Comparison of ENCODE assay signal across 2 cellular contexts in the genomic region with DNA sequence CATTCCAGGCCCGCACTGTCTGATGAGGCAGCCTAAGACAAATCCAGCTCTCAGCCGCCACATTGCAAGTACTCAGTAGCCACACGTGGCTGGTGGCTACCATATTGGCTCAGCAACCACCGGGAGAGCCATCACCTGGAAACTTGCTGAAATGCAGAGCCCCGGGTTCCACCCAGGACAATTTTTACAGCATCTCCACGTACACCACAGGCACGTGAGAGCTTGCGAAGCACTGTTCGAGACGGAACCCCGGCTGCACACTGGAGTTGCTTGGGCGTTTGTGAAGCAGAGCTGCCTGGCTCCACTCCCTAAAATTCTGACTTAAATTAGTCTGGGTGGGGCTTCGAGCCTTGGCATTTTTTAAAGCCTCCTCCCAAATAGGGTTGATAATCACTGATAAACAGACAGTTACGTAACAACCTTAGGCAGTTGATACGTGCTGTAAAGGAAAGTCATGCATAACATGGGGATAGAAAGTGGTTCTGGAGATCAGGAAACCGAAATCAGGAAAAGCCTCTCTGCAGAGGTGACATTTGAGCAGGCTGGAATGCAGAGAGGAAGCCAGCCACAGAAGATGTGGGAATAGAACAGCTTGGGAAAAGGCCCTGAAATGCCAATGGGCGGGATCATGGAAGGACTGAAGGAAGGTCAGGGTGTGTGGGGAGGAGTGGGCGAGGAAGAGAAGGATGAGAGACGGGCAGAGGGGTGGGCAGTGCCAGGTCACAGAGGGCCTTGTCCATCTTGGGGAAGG.
A peak's percentile ranks its signal among the peaks of the same experiment; 100 is the strongest.
TF ChIP-seq lines count a peak whose summit lies in the region.

No MANE protein-coding gene starts in this region.

TF ChIP-seq in endothelial cell of umbilical vein, 7 proteins besides CTCF, POLR2A, EP300 and RAD21:
- TF ChIP-seq, protein P1, sequence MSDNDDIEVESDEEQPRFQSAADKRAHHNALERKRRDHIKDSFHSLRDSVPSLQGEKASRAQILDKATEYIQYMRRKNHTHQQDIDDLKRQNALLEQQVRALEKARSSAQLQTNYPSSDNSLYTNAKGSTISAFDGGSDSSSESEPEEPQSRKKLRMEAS (IDR thresholded peaks at IDR 0.05; ENCODE audit: insufficient read depth, insufficient read length): no peak
- TF ChIP-seq EZH2 (IDR thresholded peaks at IDR 0.05; ENCODE audit: borderline replicate concordance, low read depth, low read length, severe bottlenecking): no peak
- TF ChIP-seq POLR2AphosphoS5 (IDR thresholded peaks at IDR 0.05; ENCODE audit: insufficient read depth, low read depth, low read length): no peak
- TF ChIP-seq GATA2 (IDR thresholded peaks at IDR 0.05; ENCODE audit: insufficient read depth, insufficient read length, low read depth, low read length): no peak
- TF ChIP-seq MYC (IDR thresholded peaks at IDR 0.05; ENCODE audit: low read depth, low read length): no peak
- no peak for TF ChIP-seq FOS (IDR thresholded peaks at IDR 0.05; ENCODE audit: borderline replicate concordance, insufficient read depth, low read length)
- no peak for TF ChIP-seq JUN (IDR thresholded peaks at IDR 0.05; ENCODE audit: borderline replicate concordance, insufficient read depth, insufficient read length, low read depth)
TF ChIP-seq in endothelial cell of umbilical vein: peak in this region for 0.

TF ChIP-seq in liver, 16 proteins besides CTCF, POLR2A, EP300 and RAD21:
- peak; percentile 74 for TF ChIP-seq NR2F2 (IDR thresholded peaks at IDR 0.05)
- TF ChIP-seq RXRA (IDR thresholded peaks at IDR 0.05): no peak
